In genomic region chr16:82658796-82659195, GRCh38 we compare ENCODE assay signal across 15 cellular contexts. TPM values are rescaled to one million over a fixed set of nuclear protein-coding genes. Genes with fewer than 3 reads are reported as not detected.
A peak's percentile ranks its signal among the peaks of the same experiment; 100 is the strongest.
DNase-seq lines count a peak whose midpoint lies in the region; ATAC-seq and TF ChIP-seq lines count a peak whose summit lies in the region.
"Had no signal": no experiment of that assay in that cellular context is flagged by ENCODE, and none has a peak within 500 bp of the region (broad histone marks: within the 10 kb centered on the region; RNA-seq: fewer than 3 reads in every experiment).

No MANE protein-coding gene starts in this region.

- no peaks in the 10 kb centered on the region for H3K36me3 ChIP-seq in neural progenitor cell
- H3K36me3 ChIP-seq: SJSA1 had no signal

- DNase-seq in CD4-positive, alpha-beta T cell, result no peak
- peak; percentile 37 for DNase-seq in HCEC 1CT
- peak; percentile 44 for DNase-seq in dedifferentiated amniotic fluid mesenchymal stem cell (ENCODE audit: extremely low spot score)
- DNase-seq in osteocyte (ENCODE audit: extremely low spot score, unreplicated experiment), result no peak
- no peak for DNase-seq in neural progenitor cell (ENCODE audit: low spot score)
- DNase-seq: DMS 273 treated with DMSO at 0.1 percent for 48 hours, H7, MV-4-11, NCI-H1436, NCI-H2081 treated with DMSO at 0.1 percent for 48 hours, NCI-H524 had no signal

- no peaks in the 10 kb centered on the region for H3K79me2 ChIP-seq in neural progenitor cell (ENCODE audit: low read depth)

- peaks cover 68% of the 10 kb centered on the region for H3K4me1 Mint-ChIP-seq in CD4-positive, alpha-beta T cell (ENCODE audit: low read depth)
- peaks cover 68% of the 10 kb centered on the region for H3K4me1 Mint-ChIP-seq in osteocyte (ENCODE audit: unreplicated experiment)
- H3K4me1 Mint-ChIP-seq in neural progenitor cell, result peaks cover 7% of the 10 kb centered on the region

- H4K20me1 ChIP-seq in neural progenitor cell (ENCODE audit: low read depth), result no peaks in the 10 kb centered on the region

- CTCF ChIA-PET in CD4-positive, alpha-beta T cell (lab: Charles Lee), result interaction anchor here (1.5 kb wide), 1 partner anchor 18 kb away, joined by 3 read pairs; no protein-coding TSS in a partner anchor

- H3K9me3 ChIP-seq in CD4-positive, alpha-beta T cell (ENCODE audit: control insufficient read depth, low read length), result no peaks in the 10 kb centered on the region
- H3K9me3 ChIP-seq in neural progenitor cell (ENCODE audit: low read depth), result no peaks in the 10 kb centered on the region
- H3K9me3 ChIP-seq: SJSA1 had no signal

- H3K27ac ChIP-seq in CD4-positive, alpha-beta T cell (ENCODE audit: low read depth, low read length), result no peak overlapping the region
- H3K27ac ChIP-seq in neural progenitor cell, result no peak overlapping the region
- H3K27ac ChIP-seq: SJSA1 had no signal

- intact Hi-C loops in CD4-positive, alpha-beta T cell (cut with DNase I, micrococcal nuclease), result loop anchor here in 1 of 2 experiments (10.0 kb wide), 1 partner anchor 484 kb away; the partner anchor contains the start of gene MPHOSPH6

- no peak for TF ChIP-seq CTCF in CD4-positive, alpha-beta T cell (IDR thresholded peaks at IDR 0.05)
- TF ChIP-seq CTCF in osteocyte (IDR thresholded peaks at IDR 0.05) (no peak), neural progenitor cell (IDR thresholded peaks at IDR 0.05) (no peak)

- no peak overlapping the region for H3K4me3 Mint-ChIP-seq in CD4-positive, alpha-beta T cell
- H3K4me3 Mint-ChIP-seq in osteocyte (ENCODE audit: unreplicated experiment), result no peak overlapping the region
- H3K4me3 Mint-ChIP-seq in neural progenitor cell, result no peak overlapping the region

- no peaks in the 10 kb centered on the region for H3F3A ChIP-seq in neural progenitor cell (ENCODE audit: low read depth)

- H3K4me1 ChIP-seq in neural progenitor cell, result no peaks in the 10 kb centered on the region

- H3K4me2 ChIP-seq in neural progenitor cell, result no peak overlapping the region

- no peak overlapping the region for H3K9ac ChIP-seq in neural progenitor cell

- peak overlapping the region; percentile 54 for H3K27ac Mint-ChIP-seq in CD4-positive, alpha-beta T cell
- H3K27ac Mint-ChIP-seq in osteocyte (ENCODE audit: unreplicated experiment), result peak overlapping the region; percentile 37
- H3K27ac Mint-ChIP-seq in neural progenitor cell, result no peak overlapping the region

- H3K36me3 Mint-ChIP-seq in CD4-positive, alpha-beta T cell (ENCODE audit: low read depth), result no peaks in the 10 kb centered on the region
- H3K36me3 Mint-ChIP-seq in osteocyte (ENCODE audit: unreplicated experiment) (no peaks in the 10 kb centered on the region), neural progenitor cell (no peaks in the 10 kb centered on the region)

- H3K27me3 Mint-ChIP-seq in CD4-positive, alpha-beta T cell, result no peaks in the 10 kb centered on the region
- H3K27me3 Mint-ChIP-seq in osteocyte (ENCODE audit: unreplicated experiment), result no peaks in the 10 kb centered on the region
- H3K27me3 Mint-ChIP-seq in neural progenitor cell (ENCODE audit: insufficient read depth, low read depth), result no peaks in the 10 kb centered on the region

- ATAC-seq in CD4-positive, alpha-beta T cell (ENCODE audit: poor library complexity), result no peak
- ATAC-seq in GM21786 (IDR thresholded peaks at IDR 0.05; ENCODE audit: unreplicated experiment) (no peak), HG02885 (IDR thresholded peaks at IDR 0.05; ENCODE audit: poor library complexity, unreplicated experiment) (no peak)

- no peak overlapping the region for H3K4me3 ChIP-seq in neural progenitor cell
- H3K4me3 ChIP-seq: SJSA1 had no signal

- no peaks in the 10 kb centered on the region for H3K27me3 ChIP-seq in CD4-positive, alpha-beta T cell (ENCODE audit: control insufficient read depth, insufficient read depth, low read length)
- no peaks in the 10 kb centered on the region for H3K27me3 ChIP-seq in neural progenitor cell
- H3K27me3 ChIP-seq: SJSA1 had no signal

- no peak overlapping the region for H2AFZ ChIP-seq in neural progenitor cell (replicated peaks)

- POLR2A ChIA-PET in CD4-positive, alpha-beta T cell (lab: Charles Lee), result no interaction called here

- H3K9me3 Mint-ChIP-seq in CD4-positive, alpha-beta T cell, result peaks cover 3% of the 10 kb centered on the region
- H3K9me3 Mint-ChIP-seq in osteocyte (ENCODE audit: unreplicated experiment) (no peaks in the 10 kb centered on the region), neural progenitor cell (no peaks in the 10 kb centered on the region)

RNA-seq across cellular contexts. Expression of gene CDH13, which starts 32.0 kb away (rescaled TPM):
- total RNA-seq in CD4-positive, alpha-beta T cell, result not detected
- total RNA-seq in osteocyte, result 27.0 and 30.7 TPM in 2 replicates
- 3.0 and 3.2 TPM in 2 replicates for total RNA-seq in neural progenitor cell (ENCODE audit: low replicate concordance)
- total RNA-seq: OCI-LY7 had no signal

Comparison
In these comparisons a context has a peak if more than half of its experiments do, and no peak if none do; other contexts are left out.
1. DNase-seq: peak in HCEC 1CT (single experiment) and dedifferentiated amniotic fluid mesenchymal stem cell (single experiment); none in CD4-positive, alpha-beta T cell (0 of 10), osteocyte (single experiment) and neural progenitor cell (single experiment).